Comparison of ENCODE assay signal across 10 cellular contexts in genomic region chr1:205444931-205445652, GRCh38. TPM values are rescaled to one million over a fixed set of nuclear protein-coding genes. Genes with fewer than 3 reads are reported as not detected.
DNase-seq lines count a peak whose midpoint lies in the region; ATAC-seq, FAIRE-seq and TF ChIP-seq lines count a peak whose summit lies in the region.
"Had no signal": no experiment of that assay in that cellular context is flagged by ENCODE, and none has a peak within 500 bp of the region (broad histone marks: within the 10 kb centered on the region; RNA-seq: fewer than 3 reads in every experiment).

No MANE protein-coding gene starts in this region.

- H3K27me3 Mint-ChIP-seq in activated CD4-positive, alpha-beta T cell treated with anti-CD3 and anti-CD28 coated beads, Interleukin-2, amount 10 ng/mL, durations not matched to agents 7 days and 5 days, result peaks cover 6% of the 10 kb centered on the region

- POLR2A ChIA-PET in activated CD4-positive, alpha-beta T cell treated with anti-CD3 and anti-CD28 coated beads, Interleukin-2, amount 10 ng/mL, durations not matched to agents 7 days and 5 days (lab: Charles Lee), result no interaction called here

- no peaks in the 10 kb centered on the region for H3K36me3 Mint-ChIP-seq in activated CD4-positive, alpha-beta T cell treated with anti-CD3 and anti-CD28 coated beads, Interleukin-2, amount 10 ng/mL, durations not matched to agents 7 days and 5 days (ENCODE audit: low read depth)

- FAIRE-seq in GM12891 (lab: Jason Lieb, UNC), result no peak

- no peaks in the 10 kb centered on the region for H3K9me3 Mint-ChIP-seq in activated CD4-positive, alpha-beta T cell treated with anti-CD3 and anti-CD28 coated beads, Interleukin-2, amount 10 ng/mL, durations not matched to agents 7 days and 5 days

- ATAC-seq in HG03135 (IDR thresholded peaks at IDR 0.05; ENCODE audit: unreplicated experiment) (no peak), HG03354 (IDR thresholded peaks at IDR 0.05; ENCODE audit: poor library complexity, severe bottlenecking, unreplicated experiment) (no peak)
- ATAC-seq: foreskin keratinocyte had no signal

- no peak overlapping the region for H3K4me3 Mint-ChIP-seq in activated CD4-positive, alpha-beta T cell treated with anti-CD3 and anti-CD28 coated beads, Interleukin-2, amount 10 ng/mL, durations not matched to agents 7 days and 5 days

- H3K27ac Mint-ChIP-seq in activated CD4-positive, alpha-beta T cell treated with anti-CD3 and anti-CD28 coated beads, Interleukin-2, amount 10 ng/mL, durations not matched to agents 7 days and 5 days, result peak overlapping the region; percentile 9

- TF ChIP-seq POLR2A in GM12891 (IDR thresholded peaks at IDR 0.05; ENCODE audit: low read depth, low read length), result no peak

- peaks cover 24% of the 10 kb centered on the region for H3K4me1 Mint-ChIP-seq in activated CD4-positive, alpha-beta T cell treated with anti-CD3 and anti-CD28 coated beads, Interleukin-2, amount 10 ng/mL, durations not matched to agents 7 days and 5 days

- CTCF ChIA-PET in activated CD4-positive, alpha-beta T cell treated with anti-CD3 and anti-CD28 coated beads, Interleukin-2, amount 10 ng/mL, durations not matched to agents 7 days and 5 days (lab: Charles Lee), result interaction anchor here (0.8 to 1.3 kb wide), 3 partner anchors 13 to 172 kb away, joined by 3 read pairs; no protein-coding TSS in a partner anchor

- DNase-seq in activated CD4-positive, alpha-beta T cell treated with anti-CD3 and anti-CD28 coated beads, Interleukin-2, amount 10 ng/mL, durations not matched to agents 7 days and 5 days, result no peak
- DNase-seq in activated CD4-positive, alpha-beta T cell treated with anti-CD3 and anti-CD28 coated beads for 4 hours, result no peak
- DNase-seq in ecto neural progenitor cell (ENCODE audit: low spot score), result peak; percentile 88
- peak; percentile 79 for DNase-seq in midbrain (lab: John Stamatoyannopoulos, UW)
- DNase-seq in DMS79 treated with DMSO at 0.1 percent for 48 hours (lab: John Stamatoyannopoulos, UW), result no peak
- no peak for DNase-seq in GM12891 (ENCODE audit: insufficient read length, low spot score)
- DNase-seq: activated CD8-positive, alpha-beta memory T cell treated with anti-CD3 and anti-CD28 coated beads for 24 hours had no signal

TF ChIP-seq in GM12891, 5 proteins besides CTCF, POLR2A, EP300 and RAD21:
- TF ChIP-seq POLR2AphosphoS5 (IDR thresholded peaks at IDR 0.05; ENCODE audit: low read depth, low read length) (no peak), TAF1 (IDR thresholded peaks at IDR 0.05; ENCODE audit: low read depth, low read length) (no peak), SPI1 (IDR thresholded peaks at IDR 0.05; ENCODE audit: low read depth, low read length) (no peak), PAX5 (IDR thresholded peaks at IDR 0.05; ENCODE audit: insufficient read depth, low read length, severe bottlenecking) (no peak), POU2F2 (IDR thresholded peaks at IDR 0.05; ENCODE audit: low read depth, low read length) (no peak)

RNA-seq across cellular contexts. Expression of gene BLACAT1, which starts 10.8 kb away (rescaled TPM):
- total RNA-seq in activated CD4-positive, alpha-beta T cell treated with anti-CD3 and anti-CD28 coated beads, Interleukin-2, amount 10 ng/mL, durations not matched to agents 7 days and 5 days, result under 1 TPM; 0.20 to 0.23 TPM
- not detected for polyA plus RNA-seq in GM12891 (2012; ENCODE audit: low read depth, missing spikeins)

RNA-seq across cellular contexts. Expression of gene LEMD1, which starts 23.2 kb away (rescaled TPM):
- under 1 TPM; 0.52 to 0.64 TPM for total RNA-seq in activated CD4-positive, alpha-beta T cell treated with anti-CD3 and anti-CD28 coated beads, Interleukin-2, amount 10 ng/mL, durations not matched to agents 7 days and 5 days
- 0.18 TPM for polyA plus RNA-seq in GM12891 (2012; ENCODE audit: low read depth, missing spikeins)

RNA-seq across cellular contexts. Expression of gene CDK18, which starts 59.4 kb away (rescaled TPM):
- 1 to 10 TPM; 2.9 to 3.5 TPM for total RNA-seq in activated CD4-positive, alpha-beta T cell treated with anti-CD3 and anti-CD28 coated beads, Interleukin-2, amount 10 ng/mL, durations not matched to agents 7 days and 5 days
- polyA plus RNA-seq in GM12891 (2012; ENCODE audit: low read depth, missing spikeins), result 0.15 TPM

Comparison
In these comparisons a context has a peak if more than half of its experiments do, and no peak if none do; other contexts are left out.
1. DNase-seq: peak in ecto neural progenitor cell (single experiment) and midbrain (single experiment); none in activated CD4-positive, alpha-beta T cell treated with anti-CD3 and anti-CD28 coated beads, Interleukin-2, amount 10 ng/mL, durations not matched to agents 7 days and 5 days (single experiment), activated CD4-positive, alpha-beta T cell treated with anti-CD3 and anti-CD28 coated beads for 4 hours (0 of 2), DMS79 treated with DMSO at 0.1 percent for 48 hours (single experiment) and GM12891 (single experiment).